Comparison of ENCODE assay signal across 18 cellular contexts in the genomic region with DNA sequence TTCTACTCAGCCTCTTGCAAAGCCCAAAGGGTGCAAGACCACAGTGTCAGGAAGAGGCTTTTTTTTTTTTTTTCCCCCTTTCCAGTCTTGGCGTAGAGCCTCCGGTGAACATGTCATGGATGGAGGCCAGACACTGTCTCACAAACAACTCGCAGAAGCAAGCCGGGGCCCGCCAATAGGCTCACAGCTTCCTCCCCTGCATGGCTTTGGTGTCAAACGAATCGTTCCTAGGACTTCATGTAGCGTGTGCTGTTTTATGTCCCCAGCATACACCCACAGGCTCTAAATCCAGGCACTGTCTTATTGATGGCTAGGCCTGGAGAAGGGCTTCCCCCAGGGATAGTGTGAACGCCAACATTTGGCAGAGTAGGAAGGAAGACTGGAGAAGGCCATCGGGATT.
DNase-seq lines count a peak whose midpoint lies in the region; ATAC-seq, FAIRE-seq and TF ChIP-seq lines count a peak whose summit lies in the region.
"Had no signal": no experiment of that assay in that cellular context is flagged by ENCODE, and none has a peak within 500 bp of the region (broad histone marks: within the 10 kb centered on the region; RNA-seq: fewer than 3 reads in every experiment).

No MANE protein-coding gene starts in this region.

- no peak overlapping the region for H3K4me3 ChIP-seq in right atrium auricular region
- H3K4me3 ChIP-seq in psoas muscle, result no peak overlapping the region
- H3K4me3 ChIP-seq: SJSA1 had no signal

- TF ChIP-seq CTCF in right atrium auricular region (IDR thresholded peaks at IDR 0.05) (no peak), psoas muscle (IDR thresholded peaks at IDR 0.05) (no peak)

- H3K27me3 ChIP-seq in right atrium auricular region, result no peaks in the 10 kb centered on the region
- H3K27me3 ChIP-seq in psoas muscle (ENCODE audit: insufficient read depth in 3 of 3, low read length in 2 of 3), result no peaks in the 10 kb centered on the region

- FAIRE-seq in GM19239 (lab: Jason Lieb, UNC), result no peak
- FAIRE-seq: GM18507 had no signal

- peaks cover 0 to 9% of the 10 kb centered on the region in 2 donors for H3K4me1 ChIP-seq in right atrium auricular region
- no peaks in the 10 kb centered on the region for H3K4me1 ChIP-seq in psoas muscle
- H3K4me1 ChIP-seq: SJSA1 had no signal

- peak; percentile 12 for DNase-seq in Ammon's horn (ENCODE audit: low spot score)
- DNase-seq in cerebellum (ENCODE audit: low spot score), result peak; percentile 26
- peak; percentile 71 for DNase-seq in right atrium auricular region (ENCODE audit: low spot score)
- DNase-seq in psoas muscle, result peak; percentile 31 to 78
- no peak for DNase-seq in NCI-H128 (lab: John Stamatoyannopoulos, UW; ENCODE audit: unreplicated experiment)
- no peak for DNase-seq in GM19239 (ENCODE audit: insufficient read length, low spot score)
- DNase-seq: activated CD4-positive, alpha-beta T cell treated with anti-CD3 and anti-CD28 coated beads, Interleukin-2, amount 10 ng/mL, durations not matched to agents 24 days and 14 days; activated naive CD8-positive, alpha-beta T cell treated with anti-CD3 and anti-CD28 coated beads, Interleukin-2, amount 50 U/mL, for 24 hours; activated T-cell treated with anti-CD3 and anti-CD28 coated beads, Interleukin-2, amount 50 U/mL, for 4 hours; COR-L47; MM.1S; naive thymus-derived CD4-positive, alpha-beta T cell; NCI-H2171 treated with DMSO at 0.1 percent for 48 hours; stimulated activated CD4-positive, alpha-beta T cell treated with anti-CD3 and anti-CD28 coated beads, Interleukin-4, amount 100 ng/mL, for 24 hours had no signal

- intact Hi-C loops in psoas muscle (cut with DNase I), result no loop called here

- ATAC-seq in psoas muscle (peak in 1 of 4 donors; percentile 46), GM21576 (IDR thresholded peaks at IDR 0.05; ENCODE audit: unreplicated experiment) (no peak), GM18517 (IDR thresholded peaks at IDR 0.05; ENCODE audit: unreplicated experiment) (no peak)
- ATAC-seq: activated naive CD8-positive, alpha-beta T cell treated with anti-CD3 and anti-CD28 coated beads, Interleukin-2, amount 50 U/mL, for 24 hours; activated T-cell treated with anti-CD3 and anti-CD28 coated beads, Interleukin-2, amount 50 U/mL, for 4 hours; naive thymus-derived CD4-positive, alpha-beta T cell had no signal

- 10 to 31% (median 23%) methylated on average over 10 of the region's 10 CpGs for WGBS in psoas muscle, 3 donors

- H3K27ac ChIP-seq in right atrium auricular region (no peak overlapping the region), psoas muscle (no peak overlapping the region)
- H3K27ac ChIP-seq: SJSA1 had no signal

- H3K36me3 ChIP-seq in right atrium auricular region, result no peaks in the 10 kb centered on the region
- H3K36me3 ChIP-seq in psoas muscle (ENCODE audit: insufficient read depth in 1 of 2, low read depth in 1 of 2), result no peaks in the 10 kb centered on the region
- H3K36me3 ChIP-seq: SJSA1 had no signal

- H3K9me3 ChIP-seq in right atrium auricular region (no peaks in the 10 kb centered on the region), psoas muscle (no peaks in the 10 kb centered on the region)
- H3K9me3 ChIP-seq: SJSA1 had no signal

Comparison
In these comparisons a context has a peak if more than half of its experiments do, and no peak if none do; other contexts are left out.
1. DNase-seq: peak in Ammon's horn (single experiment), cerebellum (single experiment), right atrium auricular region (single experiment) and psoas muscle (2 of 2); none in NCI-H128 (single experiment) and GM19239 (single experiment).